ENCODE assay signal across 8 cellular contexts in genomic region chr3:47803478-47804025, GRCh38. TPM values are rescaled to one million over a fixed set of nuclear protein-coding genes. Genes with fewer than 3 reads are reported as not detected.
DNase-seq lines count a peak whose midpoint lies in the region; ATAC-seq, FAIRE-seq and TF ChIP-seq lines count a peak whose summit lies in the region.

No MANE protein-coding gene starts in this region.

- no peaks in the 10 kb centered on the region for H3K9me2 ChIP-seq in neural cell (ENCODE audit: insufficient read depth, low read length)

- H3K27me3 ChIP-seq in GM06990 (replicated peaks; ENCODE audit: control insufficient read depth, insufficient read depth, low read length) (no peaks in the 10 kb centered on the region), neural cell (ENCODE audit: insufficient read depth, low read depth, low read length) (no peaks in the 10 kb centered on the region)

- H3K79me2 ChIP-seq in neural cell (replicated peaks; ENCODE audit: insufficient read depth, low read length) = peaks cover 18% of the 10 kb centered on the region

- peak; percentile 3 for TF ChIP-seq EP300 in neural cell (conservative IDR thresholded peaks at IDR 0.05; ENCODE audit: poor library complexity, severe bottlenecking)

- H3F3A ChIP-seq in neural cell (ENCODE audit: insufficient read depth, low read length, poor library complexity, severe bottlenecking) = peaks cover 3% of the 10 kb centered on the region

- no peak for ATAC-seq in GM21717 (IDR thresholded peaks at IDR 0.05; ENCODE audit: unreplicated experiment)

- no peaks in the 10 kb centered on the region for H4K20me1 ChIP-seq in neural cell (ENCODE audit: insufficient read depth)

- FAIRE-seq in HTR-8/SVneo (lab: Jason Lieb, UNC) = no peak

- H3K4me2 ChIP-seq in neural cell (ENCODE audit: low read length) = peak overlapping the region; percentile 79

- H3K36me3 ChIP-seq in GM06990 (ENCODE audit: control insufficient read depth, insufficient read depth, low read length) = no peaks in the 10 kb centered on the region; the same call in 1 of the 2 replicates
- H3K36me3 ChIP-seq in neural cell (ENCODE audit: insufficient read depth, low read length) = no peaks in the 10 kb centered on the region

- peak overlapping the region; percentile 96 for H3K9ac ChIP-seq in neural cell (ENCODE audit: low read length)

- peak overlapping the region; percentile 94 for H3K4me3 ChIP-seq in GM06990 (replicated peaks; ENCODE audit: low read depth, low read length)
- H3K4me3 ChIP-seq in coronary artery = peak overlapping the region; percentile 98
- H3K4me3 ChIP-seq in neural cell (ENCODE audit: low read length) = peak overlapping the region; percentile 77

- H3K27ac ChIP-seq in coronary artery (peak overlapping the region; percentile 97 to 99), neural cell (ENCODE audit: low read length) (peak overlapping the region; percentile 98)

- peak overlapping the region; percentile 59 for H2AFZ ChIP-seq in neural cell (ENCODE audit: low read depth, low read length)

- no peaks in the 10 kb centered on the region for H3K9me3 ChIP-seq in neural cell (ENCODE audit: low read length)

- DNase-seq in GM06990 (ENCODE audit: extremely low read depth, insufficient read length) (no peak), NCI-H146 treated with DMSO at 0.1 percent for 48 hours (lab: John Stamatoyannopoulos, UW; ENCODE audit: unreplicated experiment) (peak; percentile 27), coronary artery (ENCODE audit: low spot score) (no peak), HTR-8/SVneo (ENCODE audit: insufficient read length, low spot score) (no peak), NCI-H2029 (lab: John Stamatoyannopoulos, UW) (no peak), NCI-H2107 (lab: John Stamatoyannopoulos, UW) (no peak)

- no peak for TF ChIP-seq CTCF in GM06990 (IDR thresholded peaks at IDR 0.05; ENCODE audit: insufficient read depth, low read length, poor library complexity, severe bottlenecking)
- no peak for TF ChIP-seq CTCF in coronary artery (IDR thresholded peaks at IDR 0.05)
- TF ChIP-seq CTCF in neural cell (IDR thresholded peaks at IDR 0.05; ENCODE audit: poor library complexity, severe bottlenecking) = no peak

- TF ChIP-seq RAD21 in neural cell (conservative IDR thresholded peaks at IDR 0.05) = no peak

TF ChIP-seq in neural cell, 6 proteins besides CTCF, POLR2A, EP300 and RAD21:
- peak; percentile 47 for TF ChIP-seq REST (IDR thresholded peaks at IDR 0.05; ENCODE audit: borderline replicate concordance)
- TF ChIP-seq MXI1 (conservative IDR thresholded peaks at IDR 0.05; ENCODE audit: poor library complexity, severe bottlenecking) = no peak
- TF ChIP-seq EZH2 (IDR thresholded peaks at IDR 0.05; ENCODE audit: borderline replicate concordance, insufficient read depth, low read length, poor library complexity, severe bottlenecking) = no peak
- no peak for TF ChIP-seq SMC3 (conservative IDR thresholded peaks at IDR 0.05; ENCODE audit: poor library complexity)

RNA-seq across cellular contexts. Expression of gene DHX30, which starts 0.6 kb away (rescaled TPM):
- polyA plus RNA-seq in neural cell = 101 and 115 TPM in 2 replicates
- 114 and 117 TPM in 2 replicates for polyA minus RNA-seq in neural cell

RNA-seq across cellular contexts. Expression of gene SMARCC1, which starts 21.9 kb away (rescaled TPM):
- polyA plus RNA-seq in neural cell = 29.4 and 31.9 TPM in 2 replicates
- 127 TPM in 2 replicates for polyA minus RNA-seq in neural cell
